In the genomic region with DNA sequence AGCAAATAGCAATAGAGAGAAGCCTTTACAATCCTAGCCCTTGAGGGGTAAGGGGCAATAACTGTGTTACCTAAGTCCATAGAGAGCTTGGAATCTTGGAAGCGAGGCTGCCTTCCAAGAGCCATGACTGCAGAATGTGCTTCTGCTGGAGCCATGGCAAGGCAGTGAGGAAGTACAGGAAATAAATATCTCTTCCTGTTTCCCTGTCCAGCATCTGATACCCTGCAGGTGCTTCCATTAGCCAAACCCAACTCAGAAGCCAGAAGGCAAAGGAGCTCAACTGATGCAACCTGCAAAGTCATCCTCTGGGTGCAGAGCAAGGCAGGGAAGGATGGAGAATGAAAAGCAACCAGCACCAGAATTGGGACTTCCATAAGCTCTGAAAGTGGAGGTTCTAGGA, we compare ENCODE assay signal across 26 cellular contexts.
"Had no signal": no experiment of that assay in that cellular context is flagged by ENCODE, and none has a peak within 500 bp of the region (broad histone marks: within the 10 kb centered on the region; RNA-seq: fewer than 3 reads in every experiment).

No MANE protein-coding gene starts in this region.

- FAIRE-seq: colon, frontal cortex, urothelium cell line had no signal

- H3K36me3 ChIP-seq: neutrophil, prostate gland, right atrium auricular region, stomach, tibial artery, upper lobe of left lung had no signal

- DNase-seq: dorsolateral prefrontal cortex; effector CD8-positive, alpha-beta T cell; endodermal cell; hypothalamus; immature natural killer cell; islet precursor cell; kidney glomerular epithelial cell; naive B cell; stimulated activated CD4-positive, alpha-beta T cell treated with anti-CD3 and anti-CD28 coated beads, Interleukin-12 subunit alpha, Interleukin-12 subunit beta, amount 100 ng/mL, for 4 hours; stimulated activated CD4-positive, alpha-beta T cell treated with anti-CD3 and anti-CD28 coated beads, Interleukin-1b, Interleukin-23, amount 100 ng/mL, for 48 hours; stimulated activated CD4-positive, alpha-beta T cell treated with anti-CD3 and anti-CD28 coated beads, Interleukin-4, amount 100 ng/mL, for 1 hour; stimulated activated CD8-positive, alpha-beta memory T cell treated with anti-CD3 and anti-CD28 coated beads, Interleukin-4, amount 100 ng/mL, for 48 hours; stimulated activated naive CD4-positive, alpha-beta T cell treated with Interleukin-2 at 50 U/mL for 16 hours; stomach; tibial artery had no signal

- H3K4me1 ChIP-seq: parathyroid adenoma, stomach, tibial artery, upper lobe of left lung had no signal

- H3K27me3 ChIP-seq: neutrophil, right atrium auricular region, stomach, tibial artery, upper lobe of left lung had no signal

- H3K4me3 ChIP-seq: dorsolateral prefrontal cortex, lung, prostate gland, right atrium auricular region, smooth muscle cell, stomach, tibial artery, upper lobe of left lung had no signal

- H3K9me3 ChIP-seq: neutrophil, prostate gland, right atrium auricular region, stomach, tibial artery, upper lobe of left lung had no signal

- H3K9ac ChIP-seq: parathyroid adenoma had no signal

- ATAC-seq: sciatic nerve had no signal

- H3K27ac ChIP-seq: dorsolateral prefrontal cortex, neutrophil, parathyroid adenoma, right atrium auricular region, stomach, tibial artery, upper lobe of left lung had no signal
